1 cellular context compared by ENCODE assay signal in the genomic region with DNA sequence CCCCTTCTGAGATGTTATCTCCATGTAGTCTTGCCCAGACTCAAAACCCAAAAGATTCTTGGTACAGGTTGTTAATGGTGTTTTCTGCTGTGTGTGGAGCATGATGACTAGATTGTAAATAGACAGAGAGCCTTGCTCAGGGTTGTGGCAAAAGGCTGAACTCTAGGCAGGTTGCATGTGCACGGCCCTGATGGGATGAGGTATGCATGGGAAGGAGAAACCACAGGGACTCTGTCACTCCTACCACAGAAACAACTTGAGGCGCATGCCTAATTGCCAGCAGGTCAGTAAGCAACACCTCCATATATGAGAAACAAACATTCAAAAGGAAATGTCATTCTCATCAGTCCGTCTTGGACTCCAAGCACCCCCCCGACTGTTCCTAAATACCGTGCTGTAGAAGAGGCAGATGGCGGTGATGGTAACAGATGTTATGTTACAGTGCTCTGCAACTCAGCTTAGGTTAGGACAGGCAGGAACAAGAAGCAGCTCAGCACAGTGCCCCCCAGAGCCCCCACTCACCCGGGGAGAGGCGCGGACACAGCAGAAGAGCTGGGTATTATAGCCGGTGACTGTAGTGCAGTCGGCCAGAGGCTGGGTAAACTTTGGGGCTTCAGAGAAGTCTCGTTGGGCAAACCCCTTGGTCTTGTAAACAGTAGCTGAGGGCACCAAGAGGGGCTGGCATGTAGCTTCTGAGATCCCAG.
TF ChIP-seq lines count a peak whose summit lies in the region.

No MANE protein-coding gene starts in this region.

TF ChIP-seq in WTC11, 78 proteins besides CTCF, POLR2A, EP300 and RAD21 (continued from another document):
- TF ChIP-seq, protein P1, sequence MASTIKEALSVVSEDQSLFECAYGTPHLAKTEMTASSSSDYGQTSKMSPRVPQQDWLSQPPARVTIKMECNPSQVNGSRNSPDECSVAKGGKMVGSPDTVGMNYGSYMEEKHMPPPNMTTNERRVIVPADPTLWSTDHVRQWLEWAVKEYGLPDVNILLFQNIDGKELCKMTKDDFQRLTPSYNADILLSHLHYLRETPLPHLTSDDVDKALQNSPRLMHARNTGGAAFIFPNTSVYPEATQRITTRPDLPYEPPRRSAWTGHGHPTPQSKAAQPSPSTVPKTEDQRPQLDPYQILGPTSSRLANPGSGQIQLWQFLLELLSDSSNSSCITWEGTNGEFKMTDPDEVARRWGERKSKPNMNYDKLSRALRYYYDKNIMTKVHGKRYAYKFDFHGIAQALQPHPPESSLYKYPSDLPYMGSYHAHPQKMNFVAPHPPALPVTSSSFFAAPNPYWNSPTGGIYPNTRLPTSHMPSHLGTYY (CRISPR knock-in tag; IDR thresholded peaks at IDR 0.05) = no peak
- TF ChIP-seq NR2C2 (CRISPR knock-in tag; IDR thresholded peaks at IDR 0.05) (no peak), TCF7 (CRISPR knock-in tag; IDR thresholded peaks at IDR 0.05; ENCODE audit: low read depth) (no peak)
- TF ChIP-seq, protein P2, sequence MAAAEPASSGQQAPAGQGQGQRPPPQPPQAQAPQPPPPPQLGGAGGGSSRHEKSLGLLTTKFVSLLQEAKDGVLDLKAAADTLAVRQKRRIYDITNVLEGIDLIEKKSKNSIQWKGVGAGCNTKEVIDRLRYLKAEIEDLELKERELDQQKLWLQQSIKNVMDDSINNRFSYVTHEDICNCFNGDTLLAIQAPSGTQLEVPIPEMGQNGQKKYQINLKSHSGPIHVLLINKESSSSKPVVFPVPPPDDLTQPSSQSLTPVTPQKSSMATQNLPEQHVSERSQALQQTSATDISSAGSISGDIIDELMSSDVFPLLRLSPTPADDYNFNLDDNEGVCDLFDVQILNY (CRISPR knock-in tag; IDR thresholded peaks at IDR 0.05) = no peak
- TF ChIP-seq, protein P3, sequence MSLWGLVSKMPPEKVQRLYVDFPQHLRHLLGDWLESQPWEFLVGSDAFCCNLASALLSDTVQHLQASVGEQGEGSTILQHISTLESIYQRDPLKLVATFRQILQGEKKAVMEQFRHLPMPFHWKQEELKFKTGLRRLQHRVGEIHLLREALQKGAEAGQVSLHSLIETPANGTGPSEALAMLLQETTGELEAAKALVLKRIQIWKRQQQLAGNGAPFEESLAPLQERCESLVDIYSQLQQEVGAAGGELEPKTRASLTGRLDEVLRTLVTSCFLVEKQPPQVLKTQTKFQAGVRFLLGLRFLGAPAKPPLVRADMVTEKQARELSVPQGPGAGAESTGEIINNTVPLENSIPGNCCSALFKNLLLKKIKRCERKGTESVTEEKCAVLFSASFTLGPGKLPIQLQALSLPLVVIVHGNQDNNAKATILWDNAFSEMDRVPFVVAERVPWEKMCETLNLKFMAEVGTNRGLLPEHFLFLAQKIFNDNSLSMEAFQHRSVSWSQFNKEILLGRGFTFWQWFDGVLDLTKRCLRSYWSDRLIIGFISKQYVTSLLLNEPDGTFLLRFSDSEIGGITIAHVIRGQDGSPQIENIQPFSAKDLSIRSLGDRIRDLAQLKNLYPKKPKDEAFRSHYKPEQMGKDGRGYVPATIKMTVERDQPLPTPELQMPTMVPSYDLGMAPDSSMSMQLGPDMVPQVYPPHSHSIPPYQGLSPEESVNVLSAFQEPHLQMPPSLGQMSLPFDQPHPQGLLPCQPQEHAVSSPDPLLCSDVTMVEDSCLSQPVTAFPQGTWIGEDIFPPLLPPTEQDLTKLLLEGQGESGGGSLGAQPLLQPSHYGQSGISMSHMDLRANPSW (CRISPR knock-in tag; conservative IDR thresholded peaks at IDR 0.05; ENCODE audit: low read depth) = no peak
